Comparison of ENCODE assay signal across 1 cellular context in genomic region chr7:141295367-141295895, GRCh38.
A peak's percentile ranks its signal among the peaks of the same experiment; 100 is the strongest.
TF ChIP-seq lines count a peak whose summit lies in the region.

No MANE protein-coding gene starts in this region.

TF ChIP-seq in HEK293, 187 proteins besides CTCF, POLR2A, EP300 and RAD21 (continued from another document):
- TF ChIP-seq FEZF1 (tag by site-specific recombination; IDR thresholded peaks at IDR 0.05) (peak; percentile 80), SCRT1 (tag by site-specific recombination; IDR thresholded peaks at IDR 0.05; ENCODE audit: borderline replicate concordance) (peak; percentile 92), BCL11B (tag by site-specific recombination; IDR thresholded peaks at IDR 0.05; ENCODE audit: low read depth) (no peak), ZNF488 (tag by site-specific recombination; IDR thresholded peaks at IDR 0.05) (no peak), ZNF707 (tag by site-specific recombination; IDR thresholded peaks at IDR 0.05) (no peak), OVOL3 (tag by site-specific recombination; IDR thresholded peaks at IDR 0.05) (no peak), ZIC2 (tag by site-specific recombination; IDR thresholded peaks at IDR 0.05) (peak; percentile 98), ZNF426 (tag by site-specific recombination; IDR thresholded peaks at IDR 0.05) (no peak), ZNF571 (tag by site-specific recombination; IDR thresholded peaks at IDR 0.05) (no peak), ZNF596 (tag by site-specific recombination; IDR thresholded peaks at IDR 0.05) (no peak), SCRT2 (tag by site-specific recombination; IDR thresholded peaks at IDR 0.05) (peak; percentile 94), GLI2 (tag by site-specific recombination; IDR thresholded peaks at IDR 0.05; ENCODE audit: borderline replicate concordance, low read depth) (no peak), ZSCAN16 (tag by site-specific recombination; IDR thresholded peaks at IDR 0.05) (no peak), ZFP41 (tag by site-specific recombination; IDR thresholded peaks at IDR 0.05; ENCODE audit: borderline replicate concordance) (no peak), ZNF132 (tag by site-specific recombination; IDR thresholded peaks at IDR 0.05; ENCODE audit: borderline replicate concordance) (no peak), ZFP69B (tag by site-specific recombination; IDR thresholded peaks at IDR 0.05) (no peak), PRDM4 (tag by site-specific recombination; IDR thresholded peaks at IDR 0.05) (no peak), ZNF354C (tag by site-specific recombination; IDR thresholded peaks at IDR 0.05; ENCODE audit: borderline replicate concordance, low read depth) (no peak), ZNF621 (tag by site-specific recombination; IDR thresholded peaks at IDR 0.05) (no peak), ZNF398 (tag by site-specific recombination; IDR thresholded peaks at IDR 0.05) (no peak), HIC1 (tag by site-specific recombination; IDR thresholded peaks at IDR 0.05) (no peak), ZNF658 (tag by site-specific recombination; IDR thresholded peaks at IDR 0.05) (no peak), ZNF18 (tag by site-specific recombination; IDR thresholded peaks at IDR 0.05) (no peak), PRDM6 (tag by site-specific recombination; IDR thresholded peaks at IDR 0.05) (no peak), ZSCAN18 (tag by site-specific recombination; IDR thresholded peaks at IDR 0.05) (no peak), GLIS1 (tag by site-specific recombination; IDR thresholded peaks at IDR 0.05) (peak; percentile 47; the same call in 1 of the 2 replicates), ZNF777 (tag by site-specific recombination; IDR thresholded peaks at IDR 0.05; ENCODE audit: borderline replicate concordance) (no peak), ZNF677 (tag by site-specific recombination; IDR thresholded peaks at IDR 0.05) (no peak), MZF1 (tag by site-specific recombination; IDR thresholded peaks at IDR 0.05; ENCODE audit: borderline replicate concordance) (no peak), ZNF510 (tag by site-specific recombination; IDR thresholded peaks at IDR 0.05; ENCODE audit: insufficient replicate concordance) (no peak), MYNN (tag by site-specific recombination; IDR thresholded peaks at IDR 0.05; ENCODE audit: borderline replicate concordance) (no peak), ZNF221 (tag by site-specific recombination; IDR thresholded peaks at IDR 0.05; ENCODE audit: borderline replicate concordance) (no peak), BCL6B (tag by site-specific recombination; IDR thresholded peaks at IDR 0.05) (no peak), ZNF223 (tag by site-specific recombination; IDR thresholded peaks at IDR 0.05) (no peak), ZBTB20 (tag by site-specific recombination; IDR thresholded peaks at IDR 0.05) (no peak), TRIM28 (IDR thresholded peaks at IDR 0.05; ENCODE audit: borderline replicate concordance, low read length) (no peak), KLF1 (tag by site-specific recombination; IDR thresholded peaks at IDR 0.05) (no peak), ZSCAN4 (tag by site-specific recombination; IDR thresholded peaks at IDR 0.05) (no peak), OSR2 (tag by site-specific recombination; IDR thresholded peaks at IDR 0.05) (peak; percentile 95)
